ENCODE assay signal across 17 cellular contexts in the genomic region with DNA sequence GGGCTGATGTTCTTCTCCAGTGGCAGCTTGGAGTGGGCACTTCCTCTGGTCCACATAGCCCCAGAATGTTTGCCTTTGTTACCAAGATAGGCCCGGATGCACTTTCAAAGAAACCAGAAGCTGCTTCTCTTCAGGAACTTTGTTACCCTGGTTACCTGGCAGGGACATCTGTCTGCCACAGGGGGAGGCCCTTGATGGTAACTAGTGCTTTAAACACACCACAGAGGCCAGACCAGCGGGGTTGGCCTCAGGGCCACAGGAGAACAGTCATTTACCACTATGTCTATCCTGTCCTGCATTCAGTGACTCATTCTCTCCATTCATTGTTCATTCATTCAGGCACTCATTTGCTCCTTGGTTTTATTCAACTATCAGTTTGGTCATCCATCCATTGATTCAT. TPM values are rescaled to one million over a fixed set of nuclear protein-coding genes. Genes with fewer than 3 reads are reported as not detected.
DNase-seq lines count a peak whose midpoint lies in the region; ATAC-seq lines count a peak whose summit lies in the region.
"Had no signal": no experiment of that assay in that cellular context is flagged by ENCODE, and none has a peak within 500 bp of the region (broad histone marks: within the 10 kb centered on the region; RNA-seq: fewer than 3 reads in every experiment).

No MANE protein-coding gene starts in this region.

- no peaks in the 10 kb centered on the region for H3K36me3 Mint-ChIP-seq in activated CD4-positive, alpha-beta memory T cell treated with anti-CD3 and anti-CD28 coated beads for 36 hours
- H3K36me3 Mint-ChIP-seq in activated CD4-positive, alpha-beta memory T cell treated with anti-CD3 and anti-CD28 coated beads, Interleukin-2, amount 10 ng/mL, durations not matched to agents 7 days and 5 days (ENCODE audit: low read depth) = no peaks in the 10 kb centered on the region
- H3K36me3 Mint-ChIP-seq in stimulated activated memory B cell treated with anti-CD40 and anti-IgM and Interleukin-4, amounts not matched to agents 10 μg/mL and 1 μg/mL and 100 μg/mL, for 72 hours = peaks cover 6% of the 10 kb centered on the region
- H3K36me3 Mint-ChIP-seq: CD14-positive monocyte, neural progenitor cell had no signal

- POLR2A ChIA-PET in activated CD4-positive, alpha-beta memory T cell treated with anti-CD3 and anti-CD28 coated beads for 36 hours (lab: Charles Lee) = no interaction called here
- POLR2A ChIA-PET in activated CD4-positive, alpha-beta memory T cell treated with anti-CD3 and anti-CD28 coated beads, Interleukin-2, amount 10 ng/mL, durations not matched to agents 7 days and 5 days (lab: Charles Lee) = no interaction called here

- no peak overlapping the region for H3K27ac Mint-ChIP-seq in activated CD4-positive, alpha-beta memory T cell treated with anti-CD3 and anti-CD28 coated beads for 36 hours
- no peak overlapping the region for H3K27ac Mint-ChIP-seq in activated CD4-positive, alpha-beta memory T cell treated with anti-CD3 and anti-CD28 coated beads, Interleukin-2, amount 10 ng/mL, durations not matched to agents 7 days and 5 days
- H3K27ac Mint-ChIP-seq in stimulated activated memory B cell treated with anti-CD40 and anti-IgM and Interleukin-4, amounts not matched to agents 10 μg/mL and 1 μg/mL and 100 μg/mL, for 72 hours = no peak overlapping the region
- H3K27ac Mint-ChIP-seq: activated naive CD4-positive, alpha-beta T cell treated with anti-CD3 and anti-CD28 coated beads, Interleukin-2, amount 50 U/mL, for 24 hours; CD14-positive monocyte; neural progenitor cell had no signal

- H3K9me3 Mint-ChIP-seq in activated CD4-positive, alpha-beta memory T cell treated with anti-CD3 and anti-CD28 coated beads for 36 hours = peaks cover 6% of the 10 kb centered on the region
- H3K9me3 Mint-ChIP-seq in activated CD4-positive, alpha-beta memory T cell treated with anti-CD3 and anti-CD28 coated beads, Interleukin-2, amount 10 ng/mL, durations not matched to agents 7 days and 5 days = no peaks in the 10 kb centered on the region
- H3K9me3 Mint-ChIP-seq in stimulated activated memory B cell treated with anti-CD40 and anti-IgM and Interleukin-4, amounts not matched to agents 10 μg/mL and 1 μg/mL and 100 μg/mL, for 72 hours = peaks cover 8% of the 10 kb centered on the region

- intact Hi-C loops in activated CD4-positive, alpha-beta memory T cell treated with anti-CD3 and anti-CD28 coated beads for 36 hours (cut with micrococcal nuclease) = no loop called here

- no peak overlapping the region for H3K4me3 Mint-ChIP-seq in activated CD4-positive, alpha-beta memory T cell treated with anti-CD3 and anti-CD28 coated beads for 36 hours
- H3K4me3 Mint-ChIP-seq in activated CD4-positive, alpha-beta memory T cell treated with anti-CD3 and anti-CD28 coated beads, Interleukin-2, amount 10 ng/mL, durations not matched to agents 7 days and 5 days = no peak overlapping the region
- no peak overlapping the region for H3K4me3 Mint-ChIP-seq in stimulated activated memory B cell treated with anti-CD40 and anti-IgM and Interleukin-4, amounts not matched to agents 10 μg/mL and 1 μg/mL and 100 μg/mL, for 72 hours
- H3K4me3 Mint-ChIP-seq: activated naive CD4-positive, alpha-beta T cell treated with anti-CD3 and anti-CD28 coated beads, Interleukin-2, amount 50 U/mL, for 24 hours; neural progenitor cell had no signal

- peak; percentile 31 for ATAC-seq in stimulated activated memory B cell treated with anti-CD40 and anti-IgM and Interleukin-4, amounts not matched to agents 10 μg/mL and 1 μg/mL and 100 μg/mL, for 72 hours
- no peak for ATAC-seq in GM18909 (IDR thresholded peaks at IDR 0.05; ENCODE audit: poor library complexity, unreplicated experiment)
- ATAC-seq: left lobe of liver had no signal

- peak; percentile 21 for DNase-seq in activated CD4-positive, alpha-beta memory T cell treated with anti-CD3 and anti-CD28 coated beads for 36 hours
- DNase-seq in activated CD4-positive, alpha-beta memory T cell treated with anti-CD3 and anti-CD28 coated beads, Interleukin-2, amount 10 ng/mL, durations not matched to agents 7 days and 5 days = no peak
- DNase-seq in RPMI7951 (ENCODE audit: low read depth) (peak; percentile 74), dermis blood vessel endothelial cell (peak; percentile 18), NCI-H2171 (lab: John Stamatoyannopoulos, UW) (no peak), amygdala (lab: John Stamatoyannopoulos, UW) (no peak)
- DNase-seq: ACHN; central memory CD4-positive, alpha-beta T cell; effector CD4-positive, alpha-beta T cell; NCI-H146; stimulated activated CD4-positive, alpha-beta T cell treated with anti-CD3 and anti-CD28 coated beads, Interleukin-15, amount 100 ng/mL, for 24 hours had no signal

- CTCF ChIA-PET in activated CD4-positive, alpha-beta memory T cell treated with anti-CD3 and anti-CD28 coated beads for 36 hours (lab: Charles Lee) = no interaction called here
- CTCF ChIA-PET in activated CD4-positive, alpha-beta memory T cell treated with anti-CD3 and anti-CD28 coated beads, Interleukin-2, amount 10 ng/mL, durations not matched to agents 7 days and 5 days (lab: Charles Lee) = no interaction called here

- no peaks in the 10 kb centered on the region for H3K4me1 Mint-ChIP-seq in activated CD4-positive, alpha-beta memory T cell treated with anti-CD3 and anti-CD28 coated beads for 36 hours (ENCODE audit: low read depth)
- H3K4me1 Mint-ChIP-seq in activated CD4-positive, alpha-beta memory T cell treated with anti-CD3 and anti-CD28 coated beads, Interleukin-2, amount 10 ng/mL, durations not matched to agents 7 days and 5 days = no peaks in the 10 kb centered on the region
- H3K4me1 Mint-ChIP-seq in stimulated activated memory B cell treated with anti-CD40 and anti-IgM and Interleukin-4, amounts not matched to agents 10 μg/mL and 1 μg/mL and 100 μg/mL, for 72 hours = no peaks in the 10 kb centered on the region
- H3K4me1 Mint-ChIP-seq: activated naive CD4-positive, alpha-beta T cell treated with anti-CD3 and anti-CD28 coated beads, Interleukin-2, amount 50 U/mL, for 24 hours; CD14-positive monocyte had no signal

- H3K27me3 Mint-ChIP-seq in activated CD4-positive, alpha-beta memory T cell treated with anti-CD3 and anti-CD28 coated beads for 36 hours = peaks cover 5% of the 10 kb centered on the region
- peaks cover 27% of the 10 kb centered on the region for H3K27me3 Mint-ChIP-seq in activated CD4-positive, alpha-beta memory T cell treated with anti-CD3 and anti-CD28 coated beads, Interleukin-2, amount 10 ng/mL, durations not matched to agents 7 days and 5 days
- H3K27me3 Mint-ChIP-seq in stimulated activated memory B cell treated with anti-CD40 and anti-IgM and Interleukin-4, amounts not matched to agents 10 μg/mL and 1 μg/mL and 100 μg/mL, for 72 hours = peaks cover 27% of the 10 kb centered on the region
- H3K27me3 Mint-ChIP-seq: activated naive CD4-positive, alpha-beta T cell treated with anti-CD3 and anti-CD28 coated beads, Interleukin-2, amount 50 U/mL, for 24 hours had no signal

RNA-seq across cellular contexts. Expression of gene PLEKHA1, which starts 11.9 kb away (rescaled TPM):
- 10 to 100 TPM; 11.1 to 12.9 TPM for total RNA-seq in activated CD4-positive, alpha-beta memory T cell treated with anti-CD3 and anti-CD28 coated beads for 36 hours
- total RNA-seq in activated CD4-positive, alpha-beta memory T cell treated with anti-CD3 and anti-CD28 coated beads, Interleukin-2, amount 10 ng/mL, durations not matched to agents 7 days and 5 days = 1 to 10 TPM; 5.2 to 5.3 TPM
- total RNA-seq in RPMI7951 (2014; rRNA removed; shearing (Covaris generic)) = 10.0 and 15.8 TPM in 2 replicates
- 44.5 and 52.1 TPM in 2 replicates for total RNA-seq in dermis blood vessel endothelial cell

Comparison
In these comparisons a context has a peak if more than half of its experiments do, and no peak if none do; other contexts are left out.
1. DNase-seq: peak in activated CD4-positive, alpha-beta memory T cell treated with anti-CD3 and anti-CD28 coated beads for 36 hours (single experiment), RPMI7951 (single experiment) and dermis blood vessel endothelial cell (single experiment); none in activated CD4-positive, alpha-beta memory T cell treated with anti-CD3 and anti-CD28 coated beads, Interleukin-2, amount 10 ng/mL, durations not matched to agents 7 days and 5 days (single experiment), NCI-H2171 (single experiment) and amygdala (0 of 56).